In genomic region chr3:167723872-167724271, GRCh38 we compare ENCODE assay signal across 1 cellular context.
TF ChIP-seq lines count a peak whose summit lies in the region.

No MANE protein-coding gene starts in this region.

TF ChIP-seq in endothelial cell of umbilical vein, 7 proteins besides CTCF, POLR2A, EP300 and RAD21:
- no peak for TF ChIP-seq FOS (IDR thresholded peaks at IDR 0.05; ENCODE audit: borderline replicate concordance, insufficient read depth, low read length)
- no peak for TF ChIP-seq JUN (IDR thresholded peaks at IDR 0.05; ENCODE audit: borderline replicate concordance, insufficient read depth, insufficient read length, low read depth)
- no peak for TF ChIP-seq MYC (IDR thresholded peaks at IDR 0.05; ENCODE audit: low read depth, low read length)
- TF ChIP-seq EZH2 (IDR thresholded peaks at IDR 0.05; ENCODE audit: borderline replicate concordance, low read depth, low read length, severe bottlenecking), result no peak
- no peak for TF ChIP-seq MAX (IDR thresholded peaks at IDR 0.05; ENCODE audit: insufficient read depth, insufficient read length)
- TF ChIP-seq POLR2AphosphoS5 (IDR thresholded peaks at IDR 0.05; ENCODE audit: insufficient read depth, low read depth, low read length), result no peak
- no peak for TF ChIP-seq GATA2 (IDR thresholded peaks at IDR 0.05; ENCODE audit: insufficient read depth, insufficient read length, low read depth, low read length)
